21 cellular contexts compared by ENCODE assay signal in genomic region chr2:241324775-241325174, GRCh38. TPM values are rescaled to one million over a fixed set of nuclear protein-coding genes. Genes with fewer than 3 reads are reported as not detected.
DNase-seq lines count a peak whose midpoint lies in the region; TF ChIP-seq lines count a peak whose summit lies in the region.
"Had no signal": no experiment of that assay in that cellular context is flagged by ENCODE, and none has a peak within 500 bp of the region (broad histone marks: within the 10 kb centered on the region; RNA-seq: fewer than 3 reads in every experiment).

No MANE protein-coding gene starts in this region.

- H2AFZ ChIP-seq in MM.1S (ENCODE audit: low read length): no peak overlapping the region

- H3K9me2 ChIP-seq in MM.1S (replicated peaks; ENCODE audit: insufficient read depth, low read length): no peaks in the 10 kb centered on the region

- CTCF ChIA-PET in MCF 10A (lab: Yijun Ruan, JAX): no interaction called here

- peaks cover 65% of the 10 kb centered on the region for H3K79me2 ChIP-seq in MM.1S (ENCODE audit: low read length)

- H3K9ac ChIP-seq in MM.1S (ENCODE audit: low read length): no peak overlapping the region

- no peak for TF ChIP-seq POLR2A in breast epithelium (IDR thresholded peaks at IDR 0.05)

- no peaks in the 10 kb centered on the region for H3K9me3 ChIP-seq in breast epithelium
- H3K9me3 ChIP-seq in MM.1S (replicated peaks; ENCODE audit: insufficient read depth, low read length): no peaks in the 10 kb centered on the region
- H3K9me3 ChIP-seq: A549, heart right ventricle, psoas muscle, tibial artery had no signal

- H3K36me3 Mint-ChIP-seq in MCF 10A (ENCODE audit: insufficient read depth, unreplicated experiment): peaks cover 90% of the 10 kb centered on the region
- H3K36me3 Mint-ChIP-seq in immature natural killer cell: peaks cover 8 to 25% (median 11%) of the 10 kb centered on the region in 3 donors

- no peak for DNase-seq in MCF 10A (ENCODE audit: unreplicated experiment)
- no peak for DNase-seq in breast epithelium (ENCODE audit: low spot score in 2 of 2)
- peak; percentile 10 for DNase-seq in SKM-1 (lab: John Stamatoyannopoulos, UW; ENCODE audit: unreplicated experiment)
- DNase-seq in immature natural killer cell: no peak
- no peak for DNase-seq in substantia nigra (lab: John Stamatoyannopoulos, UW)
- no peak for DNase-seq in MM.1S
- DNase-seq in OCI-M2 (lab: John Stamatoyannopoulos, UW; ENCODE audit: unreplicated experiment): no peak
- DNase-seq in GM10266 (ENCODE audit: extremely low spot score): no peak
- DNase-seq: activated naive CD4-positive, alpha-beta T cell treated with Interleukin-2 at 50 U/mL for 16 hours; CD4-positive, alpha-beta memory T cell; H7; heart right ventricle; NCI-H1417; NCI-H526 treated with DMSO at 0.1 percent for 48 hours; psoas muscle; stimulated activated CD4-positive, alpha-beta T cell treated with anti-CD3 and anti-CD28 coated beads, Interleukin-12 subunit alpha, Interleukin-12 subunit beta, amount 100 ng/mL, for 4 hours; tibial artery had no signal

- BruUV-seq in MCF 10A (replicated peaks; lab: Mats Ljungman, UMichigan): no TSS peak

- no peak overlapping the region for H3K4me3 ChIP-seq in breast epithelium
- H3K4me3 ChIP-seq in MM.1S (ENCODE audit: low read length): no peak overlapping the region
- H3K4me3 ChIP-seq: A549, heart right ventricle, K562, psoas muscle, SK-N-MC, tibial artery had no signal

- H3K9me3 Mint-ChIP-seq in MCF 10A (ENCODE audit: unreplicated experiment) (no peaks in the 10 kb centered on the region), immature natural killer cell (no peaks in the 10 kb centered on the region)
- H3K9me3 Mint-ChIP-seq: CD4-positive, alpha-beta memory T cell; stimulated activated effector memory CD8-positive, alpha-beta T cell treated with anti-CD3 and anti-CD28 coated beads, Interleukin-12 subunit alpha, Interleukin-12 subunit beta, amount 100 ng/mL, for 72 hours had no signal

- POLR2A ChIA-PET in MCF 10A (lab: Yijun Ruan, JAX): interaction anchor here (1.4 to 9.7 kb wide), 2 partner anchors 7 to 13 kb away, joined by 3 to 148 read pairs; partner anchors contain the start of genes HDLBP and SEPTIN2

- H3K4me3 Mint-ChIP-seq in MCF 10A (ENCODE audit: unreplicated experiment) (no peak overlapping the region), immature natural killer cell (no peak overlapping the region)
- H3K4me3 Mint-ChIP-seq: stimulated activated effector memory CD8-positive, alpha-beta T cell treated with anti-CD3 and anti-CD28 coated beads, Interleukin-12 subunit alpha, Interleukin-12 subunit beta, amount 100 ng/mL, for 72 hours had no signal

- H3K27ac Mint-ChIP-seq in MCF 10A (ENCODE audit: low read depth, unreplicated experiment): peak overlapping the region; percentile 53
- peak overlapping the region in 4 of 6 donors; percentile 9 to 42 (median 32) for H3K27ac Mint-ChIP-seq in immature natural killer cell

- no peaks in the 10 kb centered on the region; the same call in 1 of the 2 replicates for H4K20me1 ChIP-seq in MM.1S (ENCODE audit: insufficient read depth, low read length)

- H3K27me3 ChIP-seq in breast epithelium (no peaks in the 10 kb centered on the region), MM.1S (replicated peaks; ENCODE audit: insufficient read depth, low read length) (no peaks in the 10 kb centered on the region)
- H3K27me3 ChIP-seq: heart right ventricle, tibial artery had no signal

- intact Hi-C loops in MCF 10A (cut with micrococcal nuclease) (no loop called here), breast epithelium (cut with DNase I; ENCODE audit: low total_unique reads) (no loop called here)

- H3K27me3 Mint-ChIP-seq in MCF 10A (ENCODE audit: insufficient read depth, unreplicated experiment) (no peaks in the 10 kb centered on the region), immature natural killer cell (ENCODE audit: low read depth in 3 of 3) (peaks cover 0 to 1% (median 0%) of the 10 kb centered on the region in 3 donors)
- H3K27me3 Mint-ChIP-seq: CD4-positive, alpha-beta memory T cell had no signal

- TF ChIP-seq CTCF in MCF 10A (IDR thresholded peaks at IDR 0.05; ENCODE audit: unreplicated experiment) (no peak), breast epithelium (IDR thresholded peaks at IDR 0.05) (no peak), MM.1S (IDR thresholded peaks at IDR 0.05; ENCODE audit: low read length) (no peak), GM10266 (IDR thresholded peaks at IDR 0.05; ENCODE audit: control insufficient read depth, insufficient read depth, low read depth, missing control alignments) (no peak)

- no peaks in the 10 kb centered on the region for H3K4me1 ChIP-seq in breast epithelium
- no peaks in the 10 kb centered on the region for H3K4me1 ChIP-seq in MM.1S (ENCODE audit: low read length)

- H3F3A ChIP-seq in MM.1S (ENCODE audit: insufficient read depth, low read length): no peaks in the 10 kb centered on the region

- H3K4me1 Mint-ChIP-seq in MCF 10A (ENCODE audit: insufficient read depth, unreplicated experiment): peaks cover 45% of the 10 kb centered on the region
- peaks cover 43 to 69% of the 10 kb centered on the region in 2 donors for H3K4me1 Mint-ChIP-seq in immature natural killer cell

- no peak overlapping the region for H3K27ac ChIP-seq in breast epithelium
- H3K27ac ChIP-seq in substantia nigra (ENCODE audit: low read depth, low read length, poor library complexity, severe bottlenecking): no peak overlapping the region
- H3K27ac ChIP-seq in MM.1S (ENCODE audit: low read length): no peak overlapping the region
- H3K27ac ChIP-seq: A549, psoas muscle, SK-N-MC had no signal

- H3K4me2 ChIP-seq in MM.1S (ENCODE audit: low read depth, low read length): no peak overlapping the region
- H3K4me2 ChIP-seq: A549 had no signal

- H3K36me3 ChIP-seq in breast epithelium (no peaks in the 10 kb centered on the region), MM.1S (replicated peaks; ENCODE audit: insufficient read depth, low read length) (peaks cover 3% of the 10 kb centered on the region; the same call in 1 of the 2 replicates)

RNA-seq across cellular contexts. Expression of gene SEPTIN2, which starts 9.1 kb away (rescaled TPM):
- total RNA-seq in MCF 10A (2022) (254 and 271 TPM in 2 replicates), breast epithelium (100 to 1,000 TPM; 298 to 321 (median 299) TPM)
- polyA plus RNA-seq in immature natural killer cell: 100 to 1,000 TPM; 204 to 249 (median 207) TPM

RNA-seq across cellular contexts. Expression of gene HDLBP, which starts 9.3 kb away (rescaled TPM):
- total RNA-seq in MCF 10A (2022) (670 and 743 TPM in 2 replicates), breast epithelium (100 to 1,000 TPM; 339 to 515 (median 383) TPM)
- 10 to 100 TPM; 20.4 to 71.7 (median 31.5) TPM for polyA plus RNA-seq in immature natural killer cell

RNA-seq across cellular contexts. Expression of gene FARP2, which starts 31.3 kb away (rescaled TPM):
- total RNA-seq in MCF 10A (2022): 31.7 and 32.6 TPM in 2 replicates
- total RNA-seq in breast epithelium: 10 to 100 TPM; 34.4 to 43.3 (median 40.3) TPM
- polyA plus RNA-seq in immature natural killer cell: 1 to 10 TPM; 5.3 to 8.3 (median 8.2) TPM
